ENCODE assay signal across 8 cellular contexts in the genomic region with DNA sequence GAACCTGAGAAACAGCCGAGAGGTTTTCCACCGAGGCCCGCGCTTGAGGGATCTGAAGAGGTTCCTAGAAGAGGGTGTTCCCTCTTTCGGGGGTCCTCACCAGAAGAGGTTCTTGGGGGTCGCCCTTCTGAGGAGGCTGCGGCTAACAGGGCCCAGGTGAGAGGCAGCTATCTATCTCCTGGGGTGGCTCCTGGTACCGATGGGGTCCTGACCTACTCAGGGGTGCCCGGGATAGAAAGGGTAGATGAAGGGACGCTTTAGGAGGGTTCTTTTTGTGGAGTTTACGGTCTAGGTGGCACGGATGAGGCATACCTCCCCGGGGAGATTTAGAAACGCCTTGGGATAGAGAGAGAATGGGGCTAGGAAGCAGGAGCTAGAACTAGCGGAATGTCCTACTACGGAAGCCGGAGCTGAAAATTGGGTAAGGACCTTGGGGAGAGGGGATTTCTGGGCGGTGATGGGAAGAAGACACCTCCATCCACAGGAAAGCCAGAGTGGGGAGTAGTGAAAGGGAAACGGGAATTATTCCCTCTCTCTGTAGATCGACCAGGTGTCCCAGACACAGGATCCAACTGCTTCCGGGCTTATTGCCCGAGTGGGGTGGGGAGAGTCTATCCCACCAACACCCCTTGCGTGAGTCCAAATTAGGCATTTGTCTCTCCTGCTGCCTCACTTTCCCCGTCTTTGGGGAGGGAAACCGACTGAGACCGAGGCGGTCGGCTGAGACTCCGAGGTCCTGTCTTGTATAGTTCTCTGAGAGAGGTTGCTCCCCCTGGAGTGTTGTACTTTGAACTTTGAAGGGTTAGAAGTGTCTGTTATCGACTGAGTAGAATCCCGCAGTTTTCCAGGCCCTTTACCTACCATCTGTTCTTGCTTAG. TPM values are rescaled to one million over a fixed set of nuclear protein-coding genes. Genes with fewer than 3 reads are reported as not detected.
A peak's percentile ranks its signal among the peaks of the same experiment; 100 is the strongest.
DNase-seq lines count a peak whose midpoint lies in the region; ATAC-seq and TF ChIP-seq lines count a peak whose summit lies in the region.

No MANE protein-coding gene starts in this region.

- in situ Hi-C loops in GM13977 (cut with MboI; ENCODE audit: low pct_unique_long_range_greater_than_20kb, low sequenced_read_pairs, unreplicated experiment): no loop called here

- H3K36me3 Mint-ChIP-seq in activated CD4-positive, alpha-beta T cell treated with anti-CD3 and anti-CD28 coated beads, Interleukin-2, amount 10 ng/mL, durations not matched to agents 7 days and 5 days (ENCODE audit: low read depth): peaks cover 18% of the 10 kb centered on the region
- H3K36me3 Mint-ChIP-seq in endothelial cell (ENCODE audit: low read depth, unreplicated experiment): peaks cover 6% of the 10 kb centered on the region

- H3K27ac ChIP-seq in HUES64 (ENCODE audit: low read depth, low read length): peak overlapping the region; percentile 66; the same call in 1 of the 2 replicates

- H3K36me3 ChIP-seq in HUES64 (ENCODE audit: insufficient read depth, low read length): no peaks in the 10 kb centered on the region
- no peaks in the 10 kb centered on the region for H3K36me3 ChIP-seq in mucosa of stomach (ENCODE audit: control insufficient read depth, insufficient read depth, low read length)

- POLR2A ChIA-PET in activated CD4-positive, alpha-beta T cell treated with anti-CD3 and anti-CD28 coated beads, Interleukin-2, amount 10 ng/mL, durations not matched to agents 7 days and 5 days (lab: Charles Lee): interaction anchor here (0.6 kb wide), 1 partner anchor 326 kb away, joined by 3 read pairs; no protein-coding TSS in a partner anchor

- H3K9me3 Mint-ChIP-seq in activated CD4-positive, alpha-beta T cell treated with anti-CD3 and anti-CD28 coated beads, Interleukin-2, amount 10 ng/mL, durations not matched to agents 7 days and 5 days: peaks cover 2% of the 10 kb centered on the region
- H3K9me3 Mint-ChIP-seq in endothelial cell (ENCODE audit: unreplicated experiment): no peaks in the 10 kb centered on the region

- TF ChIP-seq CTCF in endothelial cell (IDR thresholded peaks at IDR 0.05; ENCODE audit: unreplicated experiment): no peak
- TF ChIP-seq CTCF in GM13977 (IDR thresholded peaks at IDR 0.05; ENCODE audit: extremely low read depth, insufficient read depth, missing control alignments): no peak

- WGBS in HUES64: under 1% methylated on average over 31 of the region's 31 CpGs

- H3K4me3 ChIP-seq in HUES64 (ENCODE audit: low read length) (peak overlapping the region; percentile 91), mucosa of stomach (ENCODE audit: low read length) (peak overlapping the region; percentile 44)

- peak overlapping the region; percentile 98 for H3K4me3 Mint-ChIP-seq in activated CD4-positive, alpha-beta T cell treated with anti-CD3 and anti-CD28 coated beads, Interleukin-2, amount 10 ng/mL, durations not matched to agents 7 days and 5 days
- peak overlapping the region; percentile 100 for H3K4me3 Mint-ChIP-seq in endothelial cell (ENCODE audit: unreplicated experiment)

- H3K27me3 Mint-ChIP-seq in activated CD4-positive, alpha-beta T cell treated with anti-CD3 and anti-CD28 coated beads, Interleukin-2, amount 10 ng/mL, durations not matched to agents 7 days and 5 days: no peaks in the 10 kb centered on the region
- H3K27me3 Mint-ChIP-seq in endothelial cell (ENCODE audit: unreplicated experiment): peaks cover 15% of the 10 kb centered on the region

- DNase-seq in stimulated activated CD4-positive, alpha-beta T cell treated with anti-CD3 and anti-CD28 coated beads, Interleukin-4, amount 100 ng/mL, for 24 hours: peak; percentile 12
- DNase-seq in stimulated activated CD4-positive, alpha-beta T cell treated with anti-CD3 and anti-CD28 coated beads, Interleukin-4, amount 100 ng/mL, for 4 hours: no peak
- DNase-seq in activated CD4-positive, alpha-beta T cell treated with anti-CD3 and anti-CD28 coated beads, Interleukin-2, amount 10 ng/mL, durations not matched to agents 7 days and 5 days: peak; percentile 20
- DNase-seq in endothelial cell (ENCODE audit: low spot score) (peak; percentile 31), GM13977 (ENCODE audit: low spot score) (no peak)

- H3K27ac Mint-ChIP-seq in activated CD4-positive, alpha-beta T cell treated with anti-CD3 and anti-CD28 coated beads, Interleukin-2, amount 10 ng/mL, durations not matched to agents 7 days and 5 days: peak overlapping the region; percentile 91
- H3K27ac Mint-ChIP-seq in endothelial cell (ENCODE audit: unreplicated experiment): peak overlapping the region; percentile 99

- H3K9me3 ChIP-seq in HUES64 (ENCODE audit: insufficient read depth, low read depth, low read length) (no peaks in the 10 kb centered on the region), mucosa of stomach (ENCODE audit: control insufficient read depth, low read length) (no peaks in the 10 kb centered on the region)

- H3K4me1 Mint-ChIP-seq in activated CD4-positive, alpha-beta T cell treated with anti-CD3 and anti-CD28 coated beads, Interleukin-2, amount 10 ng/mL, durations not matched to agents 7 days and 5 days: peaks cover 47% of the 10 kb centered on the region
- peaks cover 34% of the 10 kb centered on the region for H3K4me1 Mint-ChIP-seq in endothelial cell (ENCODE audit: unreplicated experiment)

- peak overlapping the region; percentile 79 for H3K9ac ChIP-seq in HUES64 (ENCODE audit: low read depth, low read length)
- peak overlapping the region; percentile 85 for H3K9ac ChIP-seq in mucosa of stomach (ENCODE audit: low read length)

- ATAC-seq in HG03565 (IDR thresholded peaks at IDR 0.05; ENCODE audit: unreplicated experiment): no peak

- H3K4me1 ChIP-seq in HUES64 (ENCODE audit: insufficient read depth, low read length) (peaks cover 21% of the 10 kb centered on the region; the same call in 1 of the 2 replicates), mucosa of stomach (ENCODE audit: control insufficient read depth, insufficient read depth, low read length) (no peaks in the 10 kb centered on the region)

- H3K27me3 ChIP-seq in HUES64 (ENCODE audit: insufficient read depth, low read length) (no peaks in the 10 kb centered on the region), mucosa of stomach (ENCODE audit: control insufficient read depth, insufficient read depth, low read length) (no peaks in the 10 kb centered on the region)

- CTCF ChIA-PET in activated CD4-positive, alpha-beta T cell treated with anti-CD3 and anti-CD28 coated beads, Interleukin-2, amount 10 ng/mL, durations not matched to agents 7 days and 5 days (lab: Charles Lee): interaction anchor here (1.0 to 2.3 kb wide), 3 partner anchors 10 to 94 kb away, joined by 3 to 11 read pairs (median 3); a partner anchor contains a TSS

RNA-seq across cellular contexts. Expression of a gene that starts 0.7 kb away (rescaled TPM):
- polyA plus RNA-seq in HUES64 (2013, experiment 1 of 2): 23.8 TPM
- polyA plus RNA-seq in HUES64 (2013, experiment 2 of 2): 22.3 TPM
- total RNA-seq in activated CD4-positive, alpha-beta T cell treated with anti-CD3 and anti-CD28 coated beads, Interleukin-2, amount 10 ng/mL, durations not matched to agents 7 days and 5 days: 10 to 100 TPM; 32.2 to 34.2 TPM
- 63.0 TPM for total RNA-seq in endothelial cell (ENCODE audit: unreplicated experiment)

RNA-seq across cellular contexts. Expression of a gene that starts 1.0 kb away (rescaled TPM):
- 68.3 TPM for polyA plus RNA-seq in HUES64 (2013, experiment 1 of 2)
- 76.4 TPM for polyA plus RNA-seq in HUES64 (2013, experiment 2 of 2)
- total RNA-seq in activated CD4-positive, alpha-beta T cell treated with anti-CD3 and anti-CD28 coated beads, Interleukin-2, amount 10 ng/mL, durations not matched to agents 7 days and 5 days: 100 to 1,000 TPM; 115 to 137 TPM
- total RNA-seq in endothelial cell (ENCODE audit: unreplicated experiment): 84.8 TPM

RNA-seq across cellular contexts. Expression of a gene that starts 58.2 kb away (rescaled TPM):
- 26.6 TPM for polyA plus RNA-seq in HUES64 (2013, experiment 1 of 2)
- 30.3 TPM for polyA plus RNA-seq in HUES64 (2013, experiment 2 of 2)
- total RNA-seq in activated CD4-positive, alpha-beta T cell treated with anti-CD3 and anti-CD28 coated beads, Interleukin-2, amount 10 ng/mL, durations not matched to agents 7 days and 5 days: 10 to 100 TPM; 35.0 to 36.7 TPM
- total RNA-seq in endothelial cell (ENCODE audit: unreplicated experiment): 46.7 TPM

Comparison
In these comparisons a context has a peak if more than half of its experiments do, and no peak if none do; other contexts are left out.
1. DNase-seq: peak in stimulated activated CD4-positive, alpha-beta T cell treated with anti-CD3 and anti-CD28 coated beads, Interleukin-4, amount 100 ng/mL, for 24 hours (single experiment), activated CD4-positive, alpha-beta T cell treated with anti-CD3 and anti-CD28 coated beads, Interleukin-2, amount 10 ng/mL, durations not matched to agents 7 days and 5 days (single experiment) and endothelial cell (single experiment); none in stimulated activated CD4-positive, alpha-beta T cell treated with anti-CD3 and anti-CD28 coated beads, Interleukin-4, amount 100 ng/mL, for 4 hours (0 of 2) and GM13977 (single experiment).